In the genomic region with DNA sequence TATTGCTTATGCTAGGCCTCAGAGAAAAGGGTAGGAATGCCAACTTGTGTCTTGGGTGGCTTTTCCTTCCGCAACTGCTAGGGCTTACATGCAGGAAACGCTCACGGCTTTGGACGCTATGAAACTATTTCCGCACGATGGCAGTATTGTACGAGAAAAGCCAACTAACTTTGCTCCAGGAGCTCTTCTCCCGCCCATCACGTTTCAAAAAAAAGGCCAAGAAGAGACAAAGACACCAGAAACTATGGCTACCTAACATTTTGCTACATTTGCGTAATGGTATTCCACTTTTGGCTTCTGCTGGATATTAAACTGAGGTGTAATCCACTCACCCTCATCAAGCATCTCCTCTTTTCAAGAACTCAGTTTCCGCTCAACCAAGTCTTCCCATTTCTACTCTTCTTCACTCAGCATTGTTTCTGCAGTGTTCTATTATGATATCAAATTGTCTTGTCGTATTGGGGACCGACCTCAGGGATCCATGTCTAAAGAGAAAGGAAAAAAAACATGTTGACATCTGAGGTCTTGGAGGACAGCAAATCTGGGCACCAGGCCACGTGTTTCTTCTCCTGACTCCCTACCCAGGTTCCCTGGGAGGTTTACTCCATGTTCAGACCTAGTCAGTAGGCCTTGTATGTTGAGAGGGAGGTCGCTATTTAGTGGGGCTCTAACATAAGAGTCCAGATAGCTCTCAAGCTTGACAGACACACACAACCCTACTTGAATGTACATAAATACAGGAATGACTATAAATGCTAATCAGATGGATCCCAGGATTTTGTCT, we compare ENCODE assay signal across 9 cellular contexts.
DNase-seq lines count a peak whose midpoint lies in the region; ATAC-seq and TF ChIP-seq lines count a peak whose summit lies in the region.
"Had no signal": no experiment of that assay in that cellular context is flagged by ENCODE, and none has a peak within 500 bp of the region (broad histone marks: within the 10 kb centered on the region; RNA-seq: fewer than 3 reads in every experiment).

No MANE protein-coding gene starts in this region.

- POLR2A ChIA-PET in T-cell (lab: Charles Lee): no interaction called here

- peaks cover 0 to 14% (median 0%) of the 10 kb centered on the region in 4 donors for H3K4me1 Mint-ChIP-seq in CD4-positive, CD25-positive, alpha-beta regulatory T cell
- peaks cover 0 to 15% (median 4%) of the 10 kb centered on the region in 3 donors for H3K4me1 Mint-ChIP-seq in T-cell

- H3K27me3 ChIP-seq in CD4-positive, CD25-positive, alpha-beta regulatory T cell (ENCODE audit: control insufficient read depth, insufficient read depth, low read length): no peaks in the 10 kb centered on the region
- H3K27me3 ChIP-seq in left lung: no peaks in the 10 kb centered on the region
- H3K27me3 ChIP-seq: SJSA1 had no signal

- no peak overlapping the region for H3K4me3 ChIP-seq in CD4-positive, CD25-positive, alpha-beta regulatory T cell (ENCODE audit: low read depth, low read length)
- H3K4me3 ChIP-seq in left lung: no peak overlapping the region
- H3K4me3 ChIP-seq: SJSA1 had no signal

- intact Hi-C loops in left lung (cut with DNase I): no loop called here

- H3K4me1 ChIP-seq in CD4-positive, CD25-positive, alpha-beta regulatory T cell (ENCODE audit: control insufficient read depth, insufficient read depth, low read length, poor library complexity, severe bottlenecking): no peaks in the 10 kb centered on the region
- no peaks in the 10 kb centered on the region for H3K4me1 ChIP-seq in left lung
- H3K4me1 ChIP-seq: SJSA1 had no signal

- ATAC-seq in CD4-positive, CD25-positive, alpha-beta regulatory T cell (ENCODE audit: low read depth in 2 of 2): no peak
- ATAC-seq in GM21825 (IDR thresholded peaks at IDR 0.05; ENCODE audit: unreplicated experiment): peak; percentile 60
- ATAC-seq in T-cell (replicated peaks in 1 of 4): peak in 2 of 4 experiments; percentile 57 to 70
- peak; percentile 91 for ATAC-seq in left lung
- ATAC-seq in HG02759 (IDR thresholded peaks at IDR 0.05; ENCODE audit: unreplicated experiment): no peak
- ATAC-seq in HG03469 (IDR thresholded peaks at IDR 0.05; ENCODE audit: unreplicated experiment): no peak

- H3K27me3 Mint-ChIP-seq in CD4-positive, CD25-positive, alpha-beta regulatory T cell: no peaks in the 10 kb centered on the region
- peaks cover 0 to 4% of the 10 kb centered on the region in 2 donors for H3K27me3 Mint-ChIP-seq in T-cell

- H3K27ac ChIP-seq in CD4-positive, CD25-positive, alpha-beta regulatory T cell (ENCODE audit: insufficient read depth, low read length, poor library complexity, severe bottlenecking): no peak overlapping the region
- no peak overlapping the region for H3K27ac ChIP-seq in left lung
- H3K27ac ChIP-seq: SJSA1 had no signal

- peak overlapping the region in 3 of 4 donors; percentile 34 to 76 (median 56) for H3K4me3 Mint-ChIP-seq in CD4-positive, CD25-positive, alpha-beta regulatory T cell
- H3K4me3 Mint-ChIP-seq in T-cell: peak overlapping the region in 2 of 3 donors; percentile 23 to 68

- no peaks in the 10 kb centered on the region for H3K36me3 ChIP-seq in CD4-positive, CD25-positive, alpha-beta regulatory T cell (ENCODE audit: control insufficient read depth, insufficient read depth, low read length)
- H3K36me3 ChIP-seq in left lung: no peaks in the 10 kb centered on the region
- H3K36me3 ChIP-seq: SJSA1 had no signal

- CTCF ChIA-PET in T-cell (lab: Charles Lee): no interaction called here

- no peaks in the 10 kb centered on the region for H3K9me3 Mint-ChIP-seq in CD4-positive, CD25-positive, alpha-beta regulatory T cell
- H3K9me3 Mint-ChIP-seq in T-cell: no peaks in the 10 kb centered on the region

- no peaks in the 10 kb centered on the region for H3K9me3 ChIP-seq in CD4-positive, CD25-positive, alpha-beta regulatory T cell (ENCODE audit: control insufficient read depth in 2 of 2, low read length in 2 of 2)
- no peaks in the 10 kb centered on the region for H3K9me3 ChIP-seq in left lung
- H3K9me3 ChIP-seq: SJSA1 had no signal

- peak in 1 of 2 donors; percentile 30 for TF ChIP-seq CTCF in left lung (IDR thresholded peaks at IDR 0.05)

- H3K36me3 Mint-ChIP-seq in CD4-positive, CD25-positive, alpha-beta regulatory T cell: no peaks in the 10 kb centered on the region
- H3K36me3 Mint-ChIP-seq in T-cell: peaks cover 3% of the 10 kb centered on the region

- peak in 2 of 3 donors; percentile 88 to 92 for DNase-seq in CD4-positive, CD25-positive, alpha-beta regulatory T cell
- DNase-seq in T-cell: peak in 15 of 34 experiments; percentile 48 to 84 (median 72)
- DNase-seq in left lung: peak in 1 of 2 donors; percentile 52
- no peak for DNase-seq in NCI-H748 treated with DMSO at 0.1 percent for 48 hours (lab: John Stamatoyannopoulos, UW)
- no peak for DNase-seq in GM03348 (ENCODE audit: low spot score)

- H3K27ac Mint-ChIP-seq in CD4-positive, CD25-positive, alpha-beta regulatory T cell: peak overlapping the region in 2 of 3 donors; percentile 8 to 16
- peak overlapping the region in 1 of 2 donors; percentile 2 for H3K27ac Mint-ChIP-seq in T-cell

Comparison
In these comparisons a context has a peak if more than half of its experiments do, and no peak if none do; other contexts are left out.
1. ATAC-seq: peak in GM21825 (single experiment) and left lung (single experiment); none in CD4-positive, CD25-positive, alpha-beta regulatory T cell (0 of 2), HG02759 (single experiment) and HG03469 (single experiment).
2. DNase-seq: peak in CD4-positive, CD25-positive, alpha-beta regulatory T cell (2 of 3); none in NCI-H748 treated with DMSO at 0.1 percent for 48 hours (single experiment) and GM03348 (single experiment).